In the genomic region with DNA sequence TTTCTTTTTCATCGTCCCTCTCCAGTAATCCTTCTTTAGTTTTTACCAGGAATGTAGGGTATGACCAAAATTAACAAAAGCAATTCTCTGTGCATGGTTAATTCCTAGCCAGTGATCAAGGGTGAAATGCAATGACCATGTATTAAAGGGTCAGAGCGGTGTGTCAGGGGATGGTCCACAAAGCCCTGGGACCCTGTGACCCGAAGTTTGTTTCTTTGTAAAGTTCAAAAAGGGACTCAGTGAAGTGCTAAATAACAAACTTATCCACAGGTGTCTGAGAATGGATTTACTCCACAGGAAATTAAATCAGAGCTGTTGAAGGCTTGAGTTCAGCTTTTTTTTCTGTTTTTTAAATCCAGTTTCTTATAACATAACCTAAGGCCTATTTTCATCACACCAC, we compare ENCODE assay signal across 17 cellular contexts.
A peak's percentile ranks its signal among the peaks of the same experiment; 100 is the strongest.
DNase-seq lines count a peak whose midpoint lies in the region; FAIRE-seq and TF ChIP-seq lines count a peak whose summit lies in the region.
"Had no signal": no experiment of that assay in that cellular context is flagged by ENCODE, and none has a peak within 500 bp of the region (broad histone marks: within the 10 kb centered on the region; RNA-seq: fewer than 3 reads in every experiment).

No MANE protein-coding gene starts in this region.

- H3K4me3 Mint-ChIP-seq in mesothelial cell of epicardium, result no peak overlapping the region
- H3K4me3 Mint-ChIP-seq: CD14-positive monocyte; CD4-positive, alpha-beta memory T cell; H9 had no signal

- H2BK120ac ChIP-seq in neuronal stem cell (ENCODE audit: low read depth, low read length), result no peak overlapping the region

- H3K27me3 Mint-ChIP-seq in mesothelial cell of epicardium (ENCODE audit: low read depth), result no peaks in the 10 kb centered on the region
- H3K27me3 Mint-ChIP-seq: CD4-positive, alpha-beta memory T cell had no signal

- TF ChIP-seq CTCF in mesothelial cell of epicardium (IDR thresholded peaks at IDR 0.05; ENCODE audit: unreplicated experiment) (no peak), coronary artery (IDR thresholded peaks at IDR 0.05) (no peak)

- H3K4me3 ChIP-seq in neuronal stem cell (ENCODE audit: low read length in 2 of 2) (no peak overlapping the region), coronary artery (no peak overlapping the region)
- H3K4me3 ChIP-seq: BLaER1, GM12878 had no signal

- H3K4me1 ChIP-seq in neuronal stem cell (ENCODE audit: control insufficient read depth in 2 of 2, insufficient read depth in 1 of 2, low read depth in 1 of 2, low read length in 2 of 2), result peaks cover 8 to 13% of the 10 kb centered on the region in 2 donors
- H3K4me1 ChIP-seq: BLaER1 had no signal

- no peak overlapping the region for H3K23ac ChIP-seq in neuronal stem cell (ENCODE audit: low read depth, low read length, poor library complexity)

- H2AFZ ChIP-seq in neuronal stem cell (ENCODE audit: low read length), result no peak overlapping the region

- no peak overlapping the region for H3K9ac ChIP-seq in neuronal stem cell (ENCODE audit: low read depth, low read length, poor library complexity)
- H3K9ac ChIP-seq: BLaER1 had no signal

- no peaks in the 10 kb centered on the region for H3K36me3 ChIP-seq in neuronal stem cell (replicated peaks in 1 of 2; ENCODE audit: control insufficient read depth in 2 of 2, insufficient read depth in 2 of 2, low read length in 2 of 2)
- H3K36me3 ChIP-seq: BLaER1 had no signal

- H3K14ac ChIP-seq in neuronal stem cell (ENCODE audit: low read length), result no peak overlapping the region

- no peak overlapping the region for H3K4me2 ChIP-seq in neuronal stem cell (ENCODE audit: insufficient read depth, low read length, poor library complexity, severe bottlenecking)
- H3K4me2 ChIP-seq: BLaER1 had no signal

- H4K91ac ChIP-seq in neuronal stem cell (ENCODE audit: low read depth, low read length, poor library complexity), result no peak overlapping the region

- H3K27ac ChIP-seq in neuronal stem cell (replicated peaks; ENCODE audit: low read length) (no peak overlapping the region), coronary artery (no peak overlapping the region)
- H3K27ac ChIP-seq: BLaER1 had no signal

- H2BK15ac ChIP-seq in neuronal stem cell (ENCODE audit: low read length), result no peak overlapping the region

- H3K79me1 ChIP-seq in neuronal stem cell (ENCODE audit: low read depth, low read length), result no peaks in the 10 kb centered on the region

- H4K8ac ChIP-seq in neuronal stem cell (ENCODE audit: low read depth, low read length), result no peak overlapping the region

- no peak overlapping the region for H2BK12ac ChIP-seq in neuronal stem cell (ENCODE audit: low read length)

- H2AK5ac ChIP-seq in neuronal stem cell (ENCODE audit: low read depth, low read length), result no peak overlapping the region

- H3K4me1 Mint-ChIP-seq in mesothelial cell of epicardium, result peaks cover 14% of the 10 kb centered on the region
- H3K4me1 Mint-ChIP-seq: CD14-positive monocyte; CD4-positive, alpha-beta memory T cell; H9 had no signal

- H3K9me3 Mint-ChIP-seq in mesothelial cell of epicardium, result peaks cover 4% of the 10 kb centered on the region

- FAIRE-seq in G401.6 (lab: Jason Lieb, UNC), result peak; percentile 98
- FAIRE-seq: GM12878, H1, HepG2 had no signal

- DNase-seq in cerebellar cortex (ENCODE audit: low spot score) (peak; percentile 89), mesothelial cell of epicardium (ENCODE audit: low spot score in 2 of 2, unreplicated experiment in 2 of 2) (no peak), neuronal stem cell (ENCODE audit: low spot score) (peak; percentile 44), SIG-M5 treated with dmso at 0.1 percent for 504 hours (lab: John Stamatoyannopoulos, UW; ENCODE audit: unreplicated experiment) (no peak), germinal center (ENCODE audit: low spot score) (no peak), coronary artery (ENCODE audit: low spot score) (no peak)
- DNase-seq: 8988T; CD4-positive, alpha-beta memory T cell; DMS153; DMS79; H9 had no signal

- no peaks in the 10 kb centered on the region for H3K36me3 Mint-ChIP-seq in mesothelial cell of epicardium
- H3K36me3 Mint-ChIP-seq: CD14-positive monocyte; CD4-positive, alpha-beta memory T cell had no signal

- H3K27me3 ChIP-seq in neuronal stem cell (ENCODE audit: control insufficient read depth in 3 of 3, insufficient read depth in 3 of 3, low read depth in 1 of 3, low read length in 3 of 3), result no peaks in the 10 kb centered on the region
- H3K27me3 ChIP-seq: BLaER1 had no signal

- peaks cover 0 to 6% of the 10 kb centered on the region in 2 donors for H3K9me3 ChIP-seq in neuronal stem cell (replicated peaks in 1 of 2; ENCODE audit: control insufficient read depth in 2 of 2, insufficient read depth in 1 of 2, low read depth in 1 of 2, low read length in 2 of 2)
- H3K9me3 ChIP-seq: BLaER1 had no signal

- no peak overlapping the region for H3K18ac ChIP-seq in neuronal stem cell (ENCODE audit: low read length)

- peak overlapping the region; percentile 34 for H3K27ac Mint-ChIP-seq in mesothelial cell of epicardium
- H3K27ac Mint-ChIP-seq: CD14-positive monocyte; CD4-positive, alpha-beta memory T cell had no signal

- H3K4ac ChIP-seq in neuronal stem cell (ENCODE audit: low read length), result no peak overlapping the region

- WGBS in neuronal stem cell (ENCODE audit: extremely low coverage in 2 of 2, insufficient read length in 2 of 2, insufficient replicate concordance in 1 of 2), 2 donors, result no CpG with 5 or more reads among the region's 3 CpGs

- H2BK5ac ChIP-seq in neuronal stem cell (ENCODE audit: low read length), result no peak overlapping the region

Comparison
In these comparisons a context has a peak if more than half of its experiments do, and no peak if none do; other contexts are left out.
1. DNase-seq: peak in cerebellar cortex (single experiment) and neuronal stem cell (single experiment); none in mesothelial cell of epicardium (0 of 2), SIG-M5 treated with dmso at 0.1 percent for 504 hours (single experiment), germinal center (single experiment) and coronary artery (single experiment).